Comparison of ENCODE assay signal across 8 cellular contexts in genomic region chr1:160993544-160993943, GRCh38. TPM values are rescaled to one million over a fixed set of nuclear protein-coding genes. Genes with fewer than 3 reads are reported as not detected.
A peak's percentile ranks its signal among the peaks of the same experiment; 100 is the strongest.
DNase-seq lines count a peak whose midpoint lies in the region; ATAC-seq, FAIRE-seq and TF ChIP-seq lines count a peak whose summit lies in the region.

No MANE protein-coding gene starts in this region.

- H3K4me3 Mint-ChIP-seq in natural killer cell treated with Interleukin-12 subunit alpha and Interleukin-12 subunit beta and Interleukin-15 and Interleukin-18, amount 100 ng/mL, for 72 hours, result no peak overlapping the region

- no peak for FAIRE-seq in A549 (lab: Jason Lieb, UNC)

- TF ChIP-seq RAD21 in A549 (conservative IDR thresholded peaks at IDR 0.05 in 1 of 2, IDR thresholded peaks at IDR 0.05 in 1 of 2), result peak; percentile 67 to 71

- H3K4me3 ChIP-seq in A549 (no peak overlapping the region), GM06990 (replicated peaks; ENCODE audit: low read depth, low read length) (no peak overlapping the region), gastroesophageal sphincter (no peak overlapping the region)

- no peak for TF ChIP-seq POLR2A in A549 (IDR thresholded peaks at IDR 0.05; ENCODE audit: low read length)
- TF ChIP-seq POLR2A in gastroesophageal sphincter (IDR thresholded peaks at IDR 0.05), result no peak

- H3K36me3 Mint-ChIP-seq in natural killer cell treated with Interleukin-12 subunit alpha and Interleukin-12 subunit beta and Interleukin-15 and Interleukin-18, amount 100 ng/mL, for 72 hours, result no peaks in the 10 kb centered on the region

- DNase-seq in A549 (ENCODE audit: low read depth in 1 of 2, low spot score in 1 of 2) (peak; percentile 25 to 66), GM06990 (ENCODE audit: extremely low read depth, insufficient read length) (no peak), RWPE1 (ENCODE audit: low spot score) (peak; percentile 36), putamen (ENCODE audit: low spot score) (no peak)
- DNase-seq in natural killer cell treated with Interleukin-12 subunit alpha and Interleukin-12 subunit beta and Interleukin-15 and Interleukin-18, amount 100 ng/mL, for 72 hours (ENCODE audit: low spot score), result no peak
- DNase-seq in stimulated activated CD4-positive, alpha-beta T cell treated with anti-CD3 and anti-CD28 coated beads, Interleukin-12 subunit alpha, Interleukin-12 subunit beta, amount 100 ng/mL, for 4 hours, result no peak

- H3K9me3 ChIP-seq in A549 (no peaks in the 10 kb centered on the region), gastroesophageal sphincter (no peaks in the 10 kb centered on the region)

- ATAC-seq in A549, result peak; percentile 56 to 60
- ATAC-seq in gastroesophageal sphincter, result peak; percentile 55
- ATAC-seq in natural killer cell treated with Interleukin-12 subunit alpha and Interleukin-12 subunit beta and Interleukin-15 and Interleukin-18, amount 100 ng/mL, for 72 hours, result no peak
- no peak for ATAC-seq in GM21447 (IDR thresholded peaks at IDR 0.05; ENCODE audit: unreplicated experiment)

- H3K27me3 ChIP-seq in GM06990 (replicated peaks; ENCODE audit: control insufficient read depth, insufficient read depth, low read length) (no peaks in the 10 kb centered on the region), gastroesophageal sphincter (no peaks in the 10 kb centered on the region)

- POLR2A ChIA-PET in A549 (lab: Yijun Ruan, JAX), result interaction anchor here (0.7 kb wide), 1 partner anchor 141 kb away, joined by 5 read pairs; no protein-coding TSS in a partner anchor
- POLR2A ChIA-PET in RWPE1 (lab: Yijun Ruan, JAX; ENCODE audit: low non-redundant PET), result no interaction called here

- no peak overlapping the region for H3K27ac Mint-ChIP-seq in natural killer cell treated with Interleukin-12 subunit alpha and Interleukin-12 subunit beta and Interleukin-15 and Interleukin-18, amount 100 ng/mL, for 72 hours

- H3K4me1 Mint-ChIP-seq in natural killer cell treated with Interleukin-12 subunit alpha and Interleukin-12 subunit beta and Interleukin-15 and Interleukin-18, amount 100 ng/mL, for 72 hours (ENCODE audit: low read depth in 2 of 2), result peaks cover 0 to 7% of the 10 kb centered on the region in 2 donors

- H3K4me2 ChIP-seq in A549, result no peak overlapping the region

- H3K36me3 ChIP-seq in GM06990 (ENCODE audit: control insufficient read depth, insufficient read depth, low read length) (peaks cover 1% of the 10 kb centered on the region), gastroesophageal sphincter (peaks cover 0 to 5% of the 10 kb centered on the region in 2 donors)

- no peaks in the 10 kb centered on the region for H3K27me3 Mint-ChIP-seq in natural killer cell treated with Interleukin-12 subunit alpha and Interleukin-12 subunit beta and Interleukin-15 and Interleukin-18, amount 100 ng/mL, for 72 hours

- no peaks in the 10 kb centered on the region for H3K9me3 Mint-ChIP-seq in natural killer cell treated with Interleukin-12 subunit alpha and Interleukin-12 subunit beta and Interleukin-15 and Interleukin-18, amount 100 ng/mL, for 72 hours

- CTCF ChIA-PET in A549 (lab: Yijun Ruan, JAX), result interaction anchor here (0.6 to 11.1 kb wide), 13 partner anchors 9 to 432 kb away, joined by 3 to 176 read pairs (median 4); partner anchors contain the start of gene KLHDC9
- CTCF ChIA-PET in RWPE1 (lab: Yijun Ruan, JAX), result interaction anchor here (0.6 kb wide), 1 partner anchor 40 kb away, joined by 5 read pairs; no protein-coding TSS in a partner anchor

- TF ChIP-seq CTCF in A549 (IDR thresholded peaks at IDR 0.05) (peak; percentile 65), GM06990 (IDR thresholded peaks at IDR 0.05; ENCODE audit: insufficient read depth, low read length, poor library complexity, severe bottlenecking) (peak; percentile 27), RWPE1 (conservative IDR thresholded peaks at IDR 0.05; ENCODE audit: low read depth) (peak; percentile 41), gastroesophageal sphincter (IDR thresholded peaks at IDR 0.05) (no peak)

- H3K4me1 ChIP-seq in A549 (peaks cover 36% of the 10 kb centered on the region), gastroesophageal sphincter (peaks cover 0 to 7% (median 0%) of the 10 kb centered on the region in 3 donors)

- 18% methylated on average over 3 of the region's 3 CpGs for WGBS in A549 (ENCODE audit: missing lambda C conversion rate)
- 17 to 18% methylated on average over 3 of the region's 3 CpGs for WGBS in gastroesophageal sphincter (ENCODE audit: low coverage in 1 of 2), 2 donors

- no peak overlapping the region for H3K27ac ChIP-seq in A549
- no peak overlapping the region for H3K27ac ChIP-seq in RWPE1
- no peak overlapping the region for H3K27ac ChIP-seq in gastroesophageal sphincter

- TF ChIP-seq EP300 in A549 (IDR thresholded peaks at IDR 0.05) (no peak), gastroesophageal sphincter (IDR thresholded peaks at IDR 0.05) (no peak)

TF ChIP-seq in A549, 52 proteins besides CTCF, POLR2A, EP300 and RAD21:
- TF ChIP-seq SMC3 (IDR thresholded peaks at IDR 0.05), result peak; percentile 70
- peak in 1 of 2 experiments; percentile 50; a peak in 1 of 4 replicates for TF ChIP-seq CEBPB (IDR thresholded peaks at IDR 0.05)
- TF ChIP-seq HOXA7 (CRISPR knock-in tag; IDR thresholded peaks at IDR 0.05), result no peak

RNA-seq across cellular contexts. Expression of gene F11R, which starts 27.4 kb away (rescaled TPM):
- polyA plus RNA-seq in A549 (2011; rRNA removed) (62.0 and 71.0 TPM in 2 replicates), A549 (2017; fragmentation: RNase III; extraction: RNeasy Plus Mini Kit Qiagen cat#74134 plus additional on column Dnase treatment) (28.3 to 30.3 TPM (median 29.7 TPM) in 3 replicates)
- polyA plus RNA-seq in A549 (2012; cell fraction: cytosol; rRNA removed), result 20.9 and 27.4 TPM in 2 replicates
- 21.1 and 21.8 TPM in 2 replicates for polyA plus RNA-seq in A549 (2012; cell fraction: nucleus; rRNA removed)
- 93.5 and 114 TPM in 2 replicates for polyA minus RNA-seq in A549 (2011; rRNA and poly(A)+ RNA removed)
- total RNA-seq in gastroesophageal sphincter, result 10 to 100 TPM in 1 of 4 donors, 1 to 10 TPM in 3; 4.5 to 28.2 (median 9.9) TPM
- 10 to 100 TPM; 11.0 to 25.9 TPM for total RNA-seq in natural killer cell treated with Interleukin-12 subunit alpha and Interleukin-12 subunit beta and Interleukin-15 and Interleukin-18, amount 100 ng/mL, for 72 hours

RNA-seq across cellular contexts. Expression of gene ITLN2, which starts 38.9 kb away (rescaled TPM):
- polyA plus RNA-seq in A549 (2011; rRNA removed), result 0.13 and 0.30 TPM in 2 replicates
- 0.17 and 0.30 TPM in 2 replicates for polyA plus RNA-seq in A549 (2012; cell fraction: cytosol; rRNA removed)
- 0.12 TPM in 1 of 2 replicates, not detected in the other for polyA plus RNA-seq in A549 (2012; cell fraction: nucleus; rRNA removed)
- polyA plus RNA-seq in A549 (2017; fragmentation: RNase III; extraction: RNeasy Plus Mini Kit Qiagen cat#74134 plus additional on column Dnase treatment), result 0.22 TPM in 1 of 3 replicates, not detected in the others
- polyA minus RNA-seq in A549 (2011; rRNA and poly(A)+ RNA removed), result 1.0 TPM in 1 of 2 replicates, not detected in the other
- total RNA-seq in gastroesophageal sphincter, result not detected
- total RNA-seq in natural killer cell treated with Interleukin-12 subunit alpha and Interleukin-12 subunit beta and Interleukin-15 and Interleukin-18, amount 100 ng/mL, for 72 hours, result not detected

RNA-seq across cellular contexts. Expression of gene TSTD1, which starts 45.2 kb away (rescaled TPM):
- polyA plus RNA-seq in A549 (2011; rRNA removed), result not detected in 2 replicates
- polyA plus RNA-seq in A549 (2012; cell fraction: cytosol; rRNA removed), result 0.09 and 0.15 TPM in 2 replicates
- polyA plus RNA-seq in A549 (2012; cell fraction: nucleus; rRNA removed), result 0.65 and 2.0 TPM in 2 replicates
- polyA plus RNA-seq in A549 (2017; fragmentation: RNase III; extraction: RNeasy Plus Mini Kit Qiagen cat#74134 plus additional on column Dnase treatment), result 0.17 to 0.21 TPM (median 0.20 TPM) in 3 replicates
- polyA minus RNA-seq in A549 (2011; rRNA and poly(A)+ RNA removed), result 1.2 TPM in 1 of 2 replicates, not detected in the other
- 10 to 100 TPM; 18.1 to 52.1 (median 29.4) TPM for total RNA-seq in gastroesophageal sphincter
- total RNA-seq in natural killer cell treated with Interleukin-12 subunit alpha and Interleukin-12 subunit beta and Interleukin-15 and Interleukin-18, amount 100 ng/mL, for 72 hours, result 10 to 100 TPM; 10.5 to 47.2 TPM

RNA-seq across cellular contexts. Expression of gene USF1, which starts 52.2 kb away (rescaled TPM):
- polyA plus RNA-seq in A549 (2011; rRNA removed) (35.5 and 43.5 TPM in 2 replicates), A549 (2017; fragmentation: RNase III; extraction: RNeasy Plus Mini Kit Qiagen cat#74134 plus additional on column Dnase treatment) (49.2 to 60.5 TPM (median 57.4 TPM) in 3 replicates)
- 38.1 and 42.1 TPM in 2 replicates for polyA plus RNA-seq in A549 (2012; cell fraction: cytosol; rRNA removed)
- polyA plus RNA-seq in A549 (2012; cell fraction: nucleus; rRNA removed), result 126 and 147 TPM in 2 replicates
- 108 and 137 TPM in 2 replicates for polyA minus RNA-seq in A549 (2011; rRNA and poly(A)+ RNA removed)
- total RNA-seq in gastroesophageal sphincter, result 10 to 100 TPM; 50.9 to 79.4 (median 60.5) TPM
- 10 to 100 TPM; 72.2 to 77.4 TPM for total RNA-seq in natural killer cell treated with Interleukin-12 subunit alpha and Interleukin-12 subunit beta and Interleukin-15 and Interleukin-18, amount 100 ng/mL, for 72 hours

Comparison
In these comparisons a context has a peak if more than half of its experiments do, and no peak if none do; other contexts are left out.
1. ATAC-seq: peak in A549 (2 of 2) and gastroesophageal sphincter (single experiment); none in natural killer cell treated with Interleukin-12 subunit alpha and Interleukin-12 subunit beta and Interleukin-15 and Interleukin-18, amount 100 ng/mL, for 72 hours (0 of 2) and GM21447 (single experiment).
2. DNase-seq: peak in A549 (2 of 2) and RWPE1 (single experiment); none in GM06990 (single experiment), natural killer cell treated with Interleukin-12 subunit alpha and Interleukin-12 subunit beta and Interleukin-15 and Interleukin-18, amount 100 ng/mL, for 72 hours (single experiment), stimulated activated CD4-positive, alpha-beta T cell treated with anti-CD3 and anti-CD28 coated beads, Interleukin-12 subunit alpha, Interleukin-12 subunit beta, amount 100 ng/mL, for 4 hours (single experiment) and putamen (single experiment).
3. CTCF ChIP-seq: peak in A549 (single experiment), GM06990 (single experiment) and RWPE1 (single experiment); none in gastroesophageal sphincter (0 of 4).